ENCODE assay signal across 8 cellular contexts in genomic region chr19:19528721-19529490, GRCh38. TPM values are rescaled to one million over a fixed set of nuclear protein-coding genes. Genes with fewer than 3 reads are reported as not detected.
DNase-seq lines count a peak whose midpoint lies in the region; ATAC-seq and TF ChIP-seq lines count a peak whose summit lies in the region.
"Had no signal": no experiment of that assay in that cellular context is flagged by ENCODE, and none has a peak within 500 bp of the region (broad histone marks: within the 10 kb centered on the region; RNA-seq: fewer than 3 reads in every experiment).

YJEFN3 (plus strand) TSS chr19:19528911; CDS start chr19:19528933, 22 bp downstream.

- 32 to 51% (median 46%) methylated on average over 28 to 50 of the region's 50 CpGs for WGBS in heart left ventricle, 4 donors
- WGBS in body of pancreas, 2 donors, result 62 to 74% methylated on average over 42 to 46 of the region's 50 CpGs

- no TSS peak for BruUV-seq in HCT116 (replicated peaks; lab: Mats Ljungman, UMichigan)

- TF ChIP-seq RAD21 in HCT116 (IDR thresholded peaks at IDR 0.05; ENCODE audit: low read depth), result no peak

- ATAC-seq in HCT116 (no peak), heart left ventricle (peak in 3 of 4 donors; percentile 42 to 51 (median 44)), body of pancreas (no peak)
- ATAC-seq: esophagus mucosa had no signal

- RAD21 ChIA-PET in HCT116 (lab: Charles Lee; ENCODE audit: low non-redundant PET in 1 of 2, low total read pairs in 2 of 2, uncharacterized antibody in 2 of 2, unreplicated experiment in 2 of 2), result no interaction called here

- no peak within 1 kb of the TSS for H2AFZ ChIP-seq in HCT116 (ENCODE audit: low read depth, low read length, poor library complexity, severe bottlenecking)

- POLR2A ChIA-PET in HCT116 (lab: Charles Lee), result no interaction called here

- TF ChIP-seq CTCF in HCT116 (IDR thresholded peaks at IDR 0.05 in 2 of 3, conservative IDR thresholded peaks at IDR 0.05 in 1 of 3; ENCODE audit: borderline replicate concordance in 1 of 3, insufficient read depth in 1 of 3, low read depth in 2 of 3, low read length in 2 of 3) (no peak), heart left ventricle (IDR thresholded peaks at IDR 0.05) (no peak), body of pancreas (IDR thresholded peaks at IDR 0.05) (no peak)

- no peak within 1 kb of the TSS for H3K4me3 ChIP-seq in HCT116 (replicated peaks in 1 of 2; ENCODE audit: low read depth in 1 of 2, low read length in 2 of 2)
- H3K4me3 ChIP-seq in heart left ventricle, result peak within 1 kb of the TSS in 8 of 12 donors; percentile 4 to 32 (median 16)
- H3K4me3 ChIP-seq in body of pancreas, result no peak within 1 kb of the TSS

- H3K4me1 ChIP-seq in HCT116 (ENCODE audit: control insufficient read depth in 1 of 2, insufficient read depth in 2 of 2, low read length in 2 of 2) (no peaks in the 10 kb centered on the region; a peak in 1 of 4 replicates), heart left ventricle (peaks cover 0 to 34% (median 11%) of the 10 kb centered on the region in 12 donors), body of pancreas (peaks cover 8% of the 10 kb centered on the region)

- no peaks in the 10 kb centered on the region for H4K20me1 ChIP-seq in HCT116 (ENCODE audit: insufficient read depth)

- no peak for DNase-seq in HCT116 (ENCODE audit: low read depth, low spot score)
- peak; percentile 63 for DNase-seq in amniotic epithelial cell (ENCODE audit: low read depth)
- peak in 3 of 5 donors; percentile 43 to 63 (median 59) for DNase-seq in heart left ventricle
- peak; percentile 75 for DNase-seq in retina
- DNase-seq in AG08396 (ENCODE audit: low spot score), result no peak
- DNase-seq in body of pancreas, result no peak
- no peak for DNase-seq in COLO668 (lab: John Stamatoyannopoulos, UW; ENCODE audit: unreplicated experiment)

- H3K27ac ChIP-seq in HCT116 (ENCODE audit: low read depth, low read length), result no peak within 1 kb of the TSS
- H3K27ac ChIP-seq in heart left ventricle, result no peak within 1 kb of the TSS
- no peak within 1 kb of the TSS for H3K27ac ChIP-seq in body of pancreas

- H3K36me3 ChIP-seq in HCT116 (ENCODE audit: control insufficient read depth in 1 of 2, insufficient read depth in 2 of 2, low read length in 2 of 2) (peaks cover 0 to 7% of the 10 kb centered on the region in 2 experiments; a peak in 2 of 4 replicates), heart left ventricle (peaks cover 0 to 39% (median 26%) of the 10 kb centered on the region in 9 donors), body of pancreas (replicated peaks in 1 of 2; ENCODE audit: insufficient read depth in 1 of 2, low read depth in 2 of 2) (peaks cover 0 to 3% of the 10 kb centered on the region in 2 donors)

- H3K4me2 ChIP-seq in HCT116 (ENCODE audit: low read length), result no peak within 1 kb of the TSS

- H3K27me3 ChIP-seq in HCT116 (ENCODE audit: insufficient read depth, low read length) (no peaks in the 10 kb centered on the region), heart left ventricle (no peaks in the 10 kb centered on the region), body of pancreas (no peaks in the 10 kb centered on the region)

- H3K9me3 ChIP-seq in HCT116 (ENCODE audit: control insufficient read depth in 1 of 2, insufficient read depth in 1 of 2, low read depth in 1 of 2, low read length in 2 of 2), result no peaks in the 10 kb centered on the region
- no peaks in the 10 kb centered on the region for H3K9me3 ChIP-seq in heart left ventricle
- no peaks in the 10 kb centered on the region for H3K9me3 ChIP-seq in body of pancreas

- H3K9ac ChIP-seq in HCT116 (ENCODE audit: low read length), result no peak within 1 kb of the TSS

- intact Hi-C loops in HCT116 (cut with micrococcal nuclease) (no loop called here), heart left ventricle (cut with DNase I) (no loop called here), body of pancreas (cut with DNase I) (loop anchor here (5.0 kb wide), 1 partner anchor 118 kb away; no protein-coding TSS in a partner anchor)

- TF ChIP-seq POLR2A in HCT116 (IDR thresholded peaks at IDR 0.05; ENCODE audit: borderline replicate concordance, extremely low read depth, insufficient read depth, insufficient read length), result no peak
- TF ChIP-seq POLR2A in heart left ventricle (IDR thresholded peaks at IDR 0.05), result no peak
- TF ChIP-seq POLR2A in body of pancreas (IDR thresholded peaks at IDR 0.05), result no peak

- peaks cover 23% of the 10 kb centered on the region for H3K79me2 ChIP-seq in HCT116 (ENCODE audit: insufficient read depth, low read length)

- H3K9me2 ChIP-seq in HCT116 (ENCODE audit: insufficient read depth), result no peaks in the 10 kb centered on the region

- CTCF ChIA-PET in HCT116 (lab: Charles Lee), result interaction anchor here (0.6 to 4.6 kb wide), 2 partner anchors 24 to 26 kb away, joined by 3 to 22 read pairs; no protein-coding TSS in a partner anchor

TF ChIP-seq in HCT116, 20 proteins besides CTCF, POLR2A, EP300 and RAD21:
- no peak for TF ChIP-seq CEBPB (IDR thresholded peaks at IDR 0.05; ENCODE audit: low read depth)
- 0 out of 2 replicates have a peak, but pooled peaks have one; percentile 18 for TF ChIP-seq POLR2AphosphoS5 (IDR thresholded peaks at IDR 0.05; ENCODE audit: low read depth, low read length)

RNA-seq across cellular contexts. Expression of gene YJEFN3, which starts in this region (rescaled TPM):
- total RNA-seq in HCT116 (2021; ENCODE audit: unreplicated experiment) (25.3 TPM), heart left ventricle (1 to 10 TPM in 8 of 9 donors, not detected in 1; 1.2 to 5.4 (median 2.3) TPM), body of pancreas (10 to 100 TPM in 1 of 2 donors, 1 to 10 TPM in 1; 2.6 to 11.2 TPM)
- polyA plus RNA-seq in HCT116 (2012), result 10.1 and 11.7 TPM in 2 replicates
- polyA plus RNA-seq in heart left ventricle, result 1 to 10 TPM; 3.6 to 5.3 TPM

Comparison
In these comparisons a context has a peak if more than half of its experiments do, and no peak if none do; other contexts are left out.
1. ATAC-seq: peak in heart left ventricle (3 of 4); none in HCT116 (single experiment) and body of pancreas (single experiment).
2. DNase-seq: peak in amniotic epithelial cell (single experiment), heart left ventricle (3 of 5) and retina (single experiment); none in HCT116 (single experiment), AG08396 (single experiment), body of pancreas (0 of 4) and COLO668 (single experiment).
3. H3K4me3 ChIP-seq: peak in heart left ventricle (8 of 12); none in HCT116 (0 of 2) and body of pancreas (0 of 2).